Comparison of ENCODE assay signal across 22 cellular contexts in genomic region chr10:62633976-62634375, GRCh38.
"Had no signal": no experiment of that assay in that cellular context is flagged by ENCODE, and none has a peak within 500 bp of the region (broad histone marks: within the 10 kb centered on the region; RNA-seq: fewer than 3 reads in every experiment).

No MANE protein-coding gene starts in this region.

- H3K9me3 Mint-ChIP-seq: nephron progenitor cell had no signal

- H3K4me1 ChIP-seq: foreskin keratinocyte, psoas muscle, sigmoid colon had no signal

- H3K4me3 ChIP-seq: left ventricle myocardium inferior, lung, psoas muscle, sigmoid colon, skin epidermis, stomach, thoracic aorta, transverse colon had no signal

- H3K27ac Mint-ChIP-seq: nephron progenitor cell had no signal

- ATAC-seq: foreskin keratinocyte, left cardiac atrium, psoas muscle had no signal

- DNase-seq: dermis blood vessel endothelial cell; erythroblast; foreskin keratinocyte; kidney; left cardiac atrium; left ventricle myocardium inferior; mesenchymal stem cell; midbrain; nephron progenitor cell; psoas muscle; retina; sigmoid colon; stimulated activated CD4-positive, alpha-beta T cell treated with anti-CD3 and anti-CD28 coated beads, Interleukin-2, amount 100 ng/mL, for 24 hours; stimulated activated CD4-positive, alpha-beta T cell treated with anti-CD3 and anti-CD28 coated beads, Interleukin-4, amount 100 ng/mL, for 4 hours; stimulated activated naive CD4-positive, alpha-beta T cell; stomach; substantia nigra; transverse colon had no signal

- H3K27me3 ChIP-seq: foreskin keratinocyte, sigmoid colon, stomach, transverse colon had no signal

- FAIRE-seq: colon, kidney had no signal

- H3K27ac ChIP-seq: foreskin keratinocyte, left ventricle myocardium inferior, psoas muscle, sigmoid colon, stomach, thoracic aorta, transverse colon had no signal

- H3K4me1 Mint-ChIP-seq: nephron progenitor cell had no signal

- H3K4me3 Mint-ChIP-seq: nephron progenitor cell had no signal

- H3K9me3 ChIP-seq: left ventricle myocardium inferior, psoas muscle, sigmoid colon, stomach, thoracic aorta, transverse colon had no signal

- H3K36me3 ChIP-seq: left ventricle myocardium inferior, sigmoid colon, stomach, thoracic aorta, transverse colon had no signal
